In genomic region chr11:90166982-90167573, GRCh38 we compare ENCODE assay signal across 1 cellular context. TPM values are rescaled to one million over a fixed set of nuclear protein-coding genes. Genes with fewer than 3 reads are reported as not detected.
"Had no signal": no experiment of that assay in that cellular context is flagged by ENCODE, and none has a peak within 500 bp of the region (broad histone marks: within the 10 kb centered on the region; RNA-seq: fewer than 3 reads in every experiment).

No MANE protein-coding gene starts in this region.

RNA-seq across cellular contexts. Expression of gene NAALAD2, which starts 32.6 kb away (rescaled TPM):
- total RNA-seq: naive thymus-derived CD8-positive, alpha-beta T cell had no signal
- polyA plus RNA-seq: naive thymus-derived CD8-positive, alpha-beta T cell had no signal
